Comparison of ENCODE assay signal across 14 cellular contexts in the genomic region with DNA sequence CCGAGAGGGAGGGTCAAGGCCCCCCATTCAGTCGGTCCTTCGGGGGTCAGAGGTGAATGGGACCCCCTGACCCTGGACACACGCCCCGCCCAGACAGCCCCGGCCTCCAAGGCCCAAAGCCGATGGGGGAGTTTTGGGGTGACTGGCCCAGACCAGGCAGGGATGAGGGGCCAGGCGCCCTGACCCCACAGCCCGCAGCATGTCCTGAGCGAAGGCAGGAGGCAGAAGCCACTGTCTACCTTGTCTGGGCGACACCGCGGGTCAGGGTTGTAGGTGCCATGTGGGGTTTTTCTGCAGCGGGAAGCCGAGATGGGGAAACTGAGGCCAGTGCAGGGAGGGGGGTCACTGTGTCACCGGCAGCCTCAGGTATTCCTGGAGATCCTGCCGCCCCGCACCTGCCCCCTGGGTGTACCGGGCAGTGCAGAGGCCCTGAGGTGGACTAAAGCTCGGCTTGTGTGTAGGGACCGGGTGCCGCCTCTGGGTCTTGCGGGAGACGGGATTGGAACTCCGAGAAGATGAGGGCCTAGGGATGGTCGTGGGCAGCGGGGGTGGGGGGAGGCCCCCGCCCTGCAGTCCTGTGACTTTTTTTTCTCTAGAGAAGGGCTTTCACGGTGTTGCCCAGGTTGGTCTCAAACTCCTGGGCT. TPM values are rescaled to one million over a fixed set of nuclear protein-coding genes. Genes with fewer than 3 reads are reported as not detected.
DNase-seq lines count a peak whose midpoint lies in the region; ATAC-seq, FAIRE-seq and TF ChIP-seq lines count a peak whose summit lies in the region.
"Had no signal": no experiment of that assay in that cellular context is flagged by ENCODE, and none has a peak within 500 bp of the region (broad histone marks: within the 10 kb centered on the region; RNA-seq: fewer than 3 reads in every experiment).

No MANE protein-coding gene starts in this region.

- H3K9me3 ChIP-seq in HEK293 (ENCODE audit: control insufficient read depth, insufficient read depth, low read depth, low read length) (no peaks in the 10 kb centered on the region), astrocyte (ENCODE audit: insufficient read depth, low read depth, low read length) (no peaks in the 10 kb centered on the region), mesenchymal stem cell (ENCODE audit: control insufficient read depth, low read length) (no peaks in the 10 kb centered on the region), subcutaneous abdominal adipose tissue (ENCODE audit: control insufficient read depth in 5 of 5, low read length in 5 of 5) (no peaks in the 10 kb centered on the region)

- no peak overlapping the region for H3K23ac ChIP-seq in mesenchymal stem cell (ENCODE audit: low read length in 2 of 2)

- peak overlapping the region; percentile 30 for H3K4me2 ChIP-seq in astrocyte (ENCODE audit: low read length)
- H3K4me2 ChIP-seq in mesenchymal stem cell (ENCODE audit: low read length, poor library complexity, severe bottlenecking), result peak overlapping the region; percentile 60

- no peak overlapping the region for H3K27ac Mint-ChIP-seq in astrocyte (ENCODE audit: unreplicated experiment)
- H3K27ac Mint-ChIP-seq in activated CD8-positive, alpha-beta T cell treated with anti-CD3 and anti-CD28 coated beads for 36 hours, result no peak overlapping the region
- H3K27ac Mint-ChIP-seq: activated naive CD8-positive, alpha-beta T cell had no signal

- peak overlapping the region; percentile 100 for H2BK120ac ChIP-seq in mesenchymal stem cell (ENCODE audit: low read depth, low read length)

- no peak for ATAC-seq in activated CD8-positive, alpha-beta T cell treated with anti-CD3 and anti-CD28 coated beads for 36 hours
- ATAC-seq in GM19452 (IDR thresholded peaks at IDR 0.05; ENCODE audit: unreplicated experiment) (no peak), GM21526 (IDR thresholded peaks at IDR 0.05; ENCODE audit: low FRiP score, unreplicated experiment) (no peak)

- no peak for FAIRE-seq in astrocyte (lab: Jason Lieb, UNC)
- FAIRE-seq: GM19239, small intestine had no signal

- no peaks in the 10 kb centered on the region for H3K9me3 Mint-ChIP-seq in astrocyte (ENCODE audit: unreplicated experiment)
- H3K9me3 Mint-ChIP-seq in activated CD8-positive, alpha-beta T cell treated with anti-CD3 and anti-CD28 coated beads for 36 hours, result peaks cover 3% of the 10 kb centered on the region

- CTCF ChIA-PET in HEK293 (lab: Yijun Ruan, JAX), result no interaction called here
- CTCF ChIA-PET in activated CD8-positive, alpha-beta T cell treated with anti-CD3 and anti-CD28 coated beads for 36 hours (lab: Charles Lee), result interaction anchor here (1.0 kb wide), 1 partner anchor 262 kb away, joined by 4 read pairs; no protein-coding TSS in a partner anchor

- H4K20me1 ChIP-seq in astrocyte (ENCODE audit: insufficient read depth, low read length), result peaks cover 22% of the 10 kb centered on the region

- no peak overlapping the region for H3K4me3 Mint-ChIP-seq in astrocyte (ENCODE audit: unreplicated experiment)
- no peak overlapping the region for H3K4me3 Mint-ChIP-seq in activated CD8-positive, alpha-beta T cell treated with anti-CD3 and anti-CD28 coated beads for 36 hours
- H3K4me3 Mint-ChIP-seq: activated naive CD8-positive, alpha-beta T cell had no signal

- peak overlapping the region; percentile 85 to 93 for H3K18ac ChIP-seq in mesenchymal stem cell (ENCODE audit: low read depth in 1 of 2, low read length in 2 of 2)

- intact Hi-C loops in activated CD8-positive, alpha-beta T cell treated with anti-CD3 and anti-CD28 coated beads for 36 hours (cut with micrococcal nuclease), result no loop called here

- H3K79me1 ChIP-seq in mesenchymal stem cell (replicated peaks; ENCODE audit: low read length, poor library complexity, severe bottlenecking), result no peaks in the 10 kb centered on the region

- H3K36me3 ChIP-seq in HEK293 (ENCODE audit: control insufficient read depth in 2 of 2, insufficient read depth in 1 of 2, low read length in 2 of 2) (peaks cover 0 to 43% of the 10 kb centered on the region in 2 experiments; a peak in 2 of 3 replicates), astrocyte (ENCODE audit: insufficient read depth, low read length) (peaks cover 2% of the 10 kb centered on the region), mesenchymal stem cell (ENCODE audit: control insufficient read depth in 1 of 2, insufficient read depth in 2 of 2, low read depth in 1 of 2, low read length in 2 of 2) (peaks cover 38 to 87% of the 10 kb centered on the region in 2 experiments), subcutaneous abdominal adipose tissue (ENCODE audit: control insufficient read depth in 5 of 5, insufficient read depth in 5 of 5, low read length in 5 of 5) (peaks cover 0 to 20% (median 8%) of the 10 kb centered on the region in 5 donors)

- peak overlapping the region; percentile 61 to 89 for H2BK12ac ChIP-seq in mesenchymal stem cell (ENCODE audit: low read length in 2 of 2)

- H2AFZ ChIP-seq in astrocyte (ENCODE audit: low read depth, low read length) (no peak overlapping the region), mesenchymal stem cell (ENCODE audit: low read depth, low read length) (no peak overlapping the region)

- peak overlapping the region; percentile 77 to 92 for H3K4ac ChIP-seq in mesenchymal stem cell (ENCODE audit: low read depth in 1 of 2, low read length in 2 of 2)

- no peak overlapping the region for H3K4me3 ChIP-seq in HEK293 (ENCODE audit: low read depth, low read length)
- H3K4me3 ChIP-seq in astrocyte (ENCODE audit: insufficient read depth, low read depth, low read length), result no peak overlapping the region
- peak overlapping the region in 1 of 2 experiments; percentile 31 for H3K4me3 ChIP-seq in mesenchymal stem cell (ENCODE audit: insufficient read depth in 1 of 2, low read depth in 1 of 2, low read length in 2 of 2)
- H3K4me3 ChIP-seq in subcutaneous abdominal adipose tissue (ENCODE audit: low read depth in 1 of 5, low read length in 5 of 5), result no peak overlapping the region

- H3K27me3 ChIP-seq in astrocyte (ENCODE audit: insufficient read depth, low read length) (no peaks in the 10 kb centered on the region), mesenchymal stem cell (ENCODE audit: control insufficient read depth in 1 of 2, insufficient read depth in 1 of 2, low read length in 2 of 2) (no peaks in the 10 kb centered on the region), subcutaneous abdominal adipose tissue (ENCODE audit: control insufficient read depth in 5 of 5, insufficient read depth in 4 of 5, low read length in 5 of 5) (no peaks in the 10 kb centered on the region)

- DNase-seq in astrocyte (ENCODE audit: low read depth), result no peak
- DNase-seq in mesenchymal stem cell, result no peak
- no peak for DNase-seq in activated CD8-positive, alpha-beta T cell treated with anti-CD3 and anti-CD28 coated beads for 36 hours
- no peak for DNase-seq in NCI-H226
- DNase-seq: NCI-H2081 treated with DMSO at 0.1 percent for 48 hours, T-helper 9 cell had no signal

- POLR2A ChIA-PET in HEK293 (lab: Yijun Ruan, JAX), result no interaction called here
- POLR2A ChIA-PET in activated CD8-positive, alpha-beta T cell treated with anti-CD3 and anti-CD28 coated beads for 36 hours (lab: Charles Lee), result no interaction called here

- H3K4me1 ChIP-seq in HEK293 (ENCODE audit: control insufficient read depth, insufficient read depth, low read length) (no peaks in the 10 kb centered on the region), astrocyte (ENCODE audit: insufficient read depth, low read length) (peaks cover 34% of the 10 kb centered on the region), mesenchymal stem cell (ENCODE audit: control insufficient read depth, insufficient read depth, low read depth, low read length) (peaks cover 48% of the 10 kb centered on the region), subcutaneous abdominal adipose tissue (ENCODE audit: control insufficient read depth in 5 of 5, insufficient read depth in 5 of 5, low read length in 5 of 5) (peaks cover 2 to 53% (median 39%) of the 10 kb centered on the region in 5 donors)

- H3K9ac ChIP-seq in astrocyte (ENCODE audit: low read length) (no peak overlapping the region), mesenchymal stem cell (ENCODE audit: low read length) (no peak overlapping the region), subcutaneous abdominal adipose tissue (ENCODE audit: low read length in 5 of 5) (peak overlapping the region in 1 of 5 donors; percentile 13)

- H3K79me2 ChIP-seq in astrocyte (ENCODE audit: insufficient read depth, low read length), result peaks cover 52% of the 10 kb centered on the region

- H4K91ac ChIP-seq in mesenchymal stem cell (ENCODE audit: low read length), result peak overlapping the region; percentile 93

- H2AK5ac ChIP-seq in mesenchymal stem cell (ENCODE audit: low read length, severe bottlenecking), result peak overlapping the region; percentile 98

- 0 out of 2 replicates have a peak overlapping the region, but pooled peaks have one; percentile 9 for H3K27ac ChIP-seq in HEK293 (ENCODE audit: extremely low read depth, low read depth, low read length)
- H3K27ac ChIP-seq in astrocyte (ENCODE audit: low read depth, low read length), result no peak overlapping the region
- H3K27ac ChIP-seq in mesenchymal stem cell (ENCODE audit: low read length, poor library complexity, severe bottlenecking), result peak overlapping the region; percentile 99
- peak overlapping the region; percentile 16 for H3K27ac ChIP-seq in subcutaneous abdominal adipose tissue (ENCODE audit: low read depth, low read length)

- no peaks in the 10 kb centered on the region for H3K27me3 Mint-ChIP-seq in astrocyte (ENCODE audit: low read depth, unreplicated experiment)
- H3K27me3 Mint-ChIP-seq in activated CD8-positive, alpha-beta T cell treated with anti-CD3 and anti-CD28 coated beads for 36 hours, result peaks cover 1% of the 10 kb centered on the region
- H3K27me3 Mint-ChIP-seq: activated naive CD8-positive, alpha-beta T cell had no signal

- TF ChIP-seq CTCF in HEK293 (tag by site-specific recombination; IDR thresholded peaks at IDR 0.05) (no peak), astrocyte (IDR thresholded peaks at IDR 0.05; ENCODE audit: insufficient read depth, low read depth, low read length) (no peak)
- no peak for TF ChIP-seq CTCF in activated CD8-positive, alpha-beta T cell treated with anti-CD3 and anti-CD28 coated beads for 36 hours (IDR thresholded peaks at IDR 0.05)

- H2BK5ac ChIP-seq in mesenchymal stem cell (ENCODE audit: low read depth, low read length, poor library complexity, severe bottlenecking), result peak overlapping the region; percentile 96

- H2BK15ac ChIP-seq in mesenchymal stem cell (ENCODE audit: low read depth, poor library complexity, severe bottlenecking), result peak overlapping the region; percentile 82

- WGBS in mesenchymal stem cell, result 92% methylated on average over 29 of the region's 29 CpGs

- H3K14ac ChIP-seq in mesenchymal stem cell (ENCODE audit: low read length in 2 of 2), result peak overlapping the region; percentile 62 to 73

- peak overlapping the region; percentile 95 for H4K8ac ChIP-seq in mesenchymal stem cell (ENCODE audit: low read length)

- peaks cover 12% of the 10 kb centered on the region for H3K36me3 Mint-ChIP-seq in astrocyte (ENCODE audit: low read depth, unreplicated experiment)
- peaks cover 3% of the 10 kb centered on the region for H3K36me3 Mint-ChIP-seq in activated CD8-positive, alpha-beta T cell treated with anti-CD3 and anti-CD28 coated beads for 36 hours (ENCODE audit: low read depth)
- H3K36me3 Mint-ChIP-seq: activated naive CD8-positive, alpha-beta T cell had no signal

- H3K4me1 Mint-ChIP-seq in astrocyte (ENCODE audit: low read depth, unreplicated experiment), result peaks cover 8% of the 10 kb centered on the region
- H3K4me1 Mint-ChIP-seq in activated CD8-positive, alpha-beta T cell treated with anti-CD3 and anti-CD28 coated beads for 36 hours (ENCODE audit: low read depth), result peaks cover 28% of the 10 kb centered on the region

RNA-seq across cellular contexts. Expression of gene ARID3A, which starts 8.5 kb away (rescaled TPM):
- total RNA-seq in astrocyte, result 100 and 106 TPM in 2 replicates
- polyA plus RNA-seq in mesenchymal stem cell (2013, experiment 1 of 2), result 64.0 TPM
- polyA plus RNA-seq in mesenchymal stem cell (2013, experiment 2 of 2), result 62.8 TPM
- total RNA-seq in activated CD8-positive, alpha-beta T cell treated with anti-CD3 and anti-CD28 coated beads for 36 hours, result 10 to 100 TPM; 18.7 to 22.1 TPM

RNA-seq across cellular contexts. Expression of gene KISS1R, which starts 17.2 kb away (rescaled TPM):
- not detected in 2 replicates for total RNA-seq in astrocyte
- not detected for polyA plus RNA-seq in mesenchymal stem cell (2013, experiment 1 of 2)
- not detected for polyA plus RNA-seq in mesenchymal stem cell (2013, experiment 2 of 2)
- 10 to 100 TPM; 14.0 to 15.5 TPM for total RNA-seq in activated CD8-positive, alpha-beta T cell treated with anti-CD3 and anti-CD28 coated beads for 36 hours

RNA-seq across cellular contexts. Expression of gene R3HDM4, which starts 21.3 kb away (rescaled TPM):
- 57.9 and 60.0 TPM in 2 replicates for total RNA-seq in astrocyte
- 68.0 TPM for polyA plus RNA-seq in mesenchymal stem cell (2013, experiment 1 of 2)
- polyA plus RNA-seq in mesenchymal stem cell (2013, experiment 2 of 2), result 67.1 TPM
- total RNA-seq in activated CD8-positive, alpha-beta T cell treated with anti-CD3 and anti-CD28 coated beads for 36 hours, result 10 to 100 TPM; 58.4 to 61.5 TPM

RNA-seq across cellular contexts. Expression of gene RNU6-9, which starts 41.0 kb away (rescaled TPM):
- not detected in 2 replicates for total RNA-seq in astrocyte
- polyA plus RNA-seq in mesenchymal stem cell (2013, experiment 1 of 2), result not detected
- not detected for polyA plus RNA-seq in mesenchymal stem cell (2013, experiment 2 of 2)
- not detected for total RNA-seq in activated CD8-positive, alpha-beta T cell treated with anti-CD3 and anti-CD28 coated beads for 36 hours
- total RNA-seq: mononuclear cell had no signal
- polyA plus RNA-seq: small intestine had no signal

RNA-seq across cellular contexts. Expression of gene MED16, which starts 41.3 kb away (rescaled TPM):
- total RNA-seq in astrocyte, result 41.4 and 45.0 TPM in 2 replicates
- 19.4 TPM for polyA plus RNA-seq in mesenchymal stem cell (2013, experiment 1 of 2)
- polyA plus RNA-seq in mesenchymal stem cell (2013, experiment 2 of 2), result 19.2 TPM
- 10 to 100 TPM; 37.6 to 37.8 TPM for total RNA-seq in activated CD8-positive, alpha-beta T cell treated with anti-CD3 and anti-CD28 coated beads for 36 hours

Comparison
In these comparisons a context has a peak if more than half of its experiments do, and no peak if none do; other contexts are left out.
1. RNA of gene KISS1R, which starts 17.2 kb away (total RNA-seq): 14.0 to 15.5 TPM in activated CD8-positive, alpha-beta T cell treated with anti-CD3 and anti-CD28 coated beads for 36 hours; not detected in astrocyte; every median in the first group is over 10 times any median in the second.